ENCODE assay signal across 17 cellular contexts in the genomic region with DNA sequence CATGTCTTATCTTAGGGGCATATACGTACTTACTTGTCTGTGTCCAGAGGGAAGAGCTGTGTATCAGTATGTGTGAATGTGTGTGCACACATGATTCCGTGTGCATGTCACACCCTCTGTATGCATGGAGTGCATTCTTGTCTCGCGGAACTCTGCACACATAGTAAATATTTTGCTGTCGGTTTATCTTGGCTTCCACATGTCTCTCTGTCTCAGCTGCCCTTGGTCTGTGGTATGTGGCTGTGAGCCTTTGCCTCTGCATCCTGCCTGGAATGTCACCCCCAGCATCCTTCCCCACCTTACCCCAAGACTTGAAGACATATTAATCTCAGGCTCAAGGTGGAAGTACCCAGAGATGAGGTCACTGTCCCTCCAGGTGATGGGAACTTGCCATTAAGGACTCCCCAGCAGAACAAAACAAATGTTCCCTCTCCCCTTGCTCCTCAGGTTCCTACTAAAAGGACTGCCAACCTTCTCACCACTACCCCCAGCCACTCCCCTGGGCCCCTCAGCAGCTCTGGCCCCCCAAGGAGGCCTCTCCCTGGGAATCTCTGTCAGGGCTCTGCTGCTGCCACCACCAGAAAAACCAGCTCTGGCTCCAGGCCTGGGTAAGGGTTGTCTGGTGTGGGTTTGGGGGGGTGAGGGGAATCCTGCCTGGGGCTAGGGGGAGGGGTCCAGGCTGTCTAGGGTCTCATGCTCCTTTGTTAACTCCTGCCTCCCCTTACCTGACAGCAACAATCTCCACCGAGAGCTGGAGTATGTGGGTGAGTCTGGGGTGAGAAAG. TPM values are rescaled to one million over a fixed set of nuclear protein-coding genes. Genes with fewer than 3 reads are reported as not detected.
DNase-seq lines count a peak whose midpoint lies in the region; ATAC-seq and TF ChIP-seq lines count a peak whose summit lies in the region.
"Had no signal": no experiment of that assay in that cellular context is flagged by ENCODE, and none has a peak within 500 bp of the region (broad histone marks: within the 10 kb centered on the region; RNA-seq: fewer than 3 reads in every experiment).

No MANE protein-coding gene starts in this region.

- DNase-seq in Calu3 (no peak), SJCRH30 (peak in 1 of 2 experiments; percentile 26), esophagus squamous epithelium (lab: John Stamatoyannopoulos, UW) (no peak), nephron progenitor cell (no peak), GM10266 (ENCODE audit: extremely low spot score) (no peak), NAMALWA (ENCODE audit: low spot score) (no peak), hepatic stellate cell (ENCODE audit: low spot score) (no peak)
- DNase-seq: activated CD4-positive, alpha-beta memory T cell treated with anti-CD3 and anti-CD28 coated beads, Interleukin-2, amount 10 ng/mL, durations not matched to agents 7 days and 5 days; DND-41; NCI-H1417; NCI-H524 treated with DMSO at 0.1 percent for 48 hours; stimulated activated CD8-positive, alpha-beta memory T cell treated with anti-CD3 and anti-CD28 coated beads, Interleukin-4, amount 100 ng/mL, for 48 hours had no signal

- H3K4me1 ChIP-seq in SJCRH30, result peaks cover 30% of the 10 kb centered on the region
- peaks cover 32 to 86% (median 33%) of the 10 kb centered on the region in 3 donors for H3K4me1 ChIP-seq in esophagus squamous epithelium

- 78 to 79% methylated on average over 5 to 6 of the region's 6 CpGs for WGBS in esophagus squamous epithelium, 2 donors

- intact Hi-C loops in Calu3 (cut with micrococcal nuclease; ENCODE audit: unreplicated experiment) (loop anchor here (5.0 kb wide), 1 partner anchor 37 kb away; the partner anchor contains the start of gene USF1), esophagus squamous epithelium (cut with DNase I) (no loop called here)

- CTCF ChIA-PET in Calu3 (lab: Charles Lee), result interaction anchor here (1.1 to 1.7 kb wide), 3 partner anchors 13 to 44 kb away, joined by 3 to 4 read pairs (median 3); partner anchors contain the start of gene KLHDC9

- H3K9me3 Mint-ChIP-seq in Calu3 (ENCODE audit: low read depth, unreplicated experiment), result no peaks in the 10 kb centered on the region
- H3K9me3 Mint-ChIP-seq in nephron progenitor cell, result no peaks in the 10 kb centered on the region
- H3K9me3 Mint-ChIP-seq: activated CD4-positive, alpha-beta memory T cell treated with anti-CD3 and anti-CD28 coated beads, Interleukin-2, amount 10 ng/mL, durations not matched to agents 7 days and 5 days; central memory CD8-positive, alpha-beta T cell had no signal

- no peaks in the 10 kb centered on the region for H3K27me3 Mint-ChIP-seq in Calu3 (ENCODE audit: unreplicated experiment)
- H3K27me3 Mint-ChIP-seq in nephron progenitor cell (ENCODE audit: low read depth, poor library complexity), result peaks cover 6% of the 10 kb centered on the region
- H3K27me3 Mint-ChIP-seq: activated CD4-positive, alpha-beta memory T cell treated with anti-CD3 and anti-CD28 coated beads, Interleukin-2, amount 10 ng/mL, durations not matched to agents 7 days and 5 days; central memory CD8-positive, alpha-beta T cell had no signal

- H3K36me3 Mint-ChIP-seq in Calu3 (ENCODE audit: insufficient read depth, unreplicated experiment) (peaks cover 82% of the 10 kb centered on the region), nephron progenitor cell (ENCODE audit: low read depth) (no peaks in the 10 kb centered on the region)

- no peaks in the 10 kb centered on the region for H3K9me3 ChIP-seq in SJCRH30 (replicated peaks)
- no peaks in the 10 kb centered on the region for H3K9me3 ChIP-seq in esophagus squamous epithelium
- H3K9me3 ChIP-seq: neutrophil had no signal

- no TSS peak for BruUV-seq in Calu3 (replicated peaks; lab: Mats Ljungman, UMichigan)

- peak overlapping the region; percentile 49; the same call in 1 of the 2 replicates for H3K27ac ChIP-seq in SJCRH30
- peak overlapping the region; percentile 89 to 97 (median 94) for H3K27ac ChIP-seq in esophagus squamous epithelium
- H3K27ac ChIP-seq: neutrophil had no signal

- no peak for ATAC-seq in GM18907 (IDR thresholded peaks at IDR 0.05; ENCODE audit: unreplicated experiment)

- H3K27me3 ChIP-seq in SJCRH30 (no peaks in the 10 kb centered on the region), esophagus squamous epithelium (peaks cover 0 to 6% (median 0%) of the 10 kb centered on the region in 4 donors)
- H3K27me3 ChIP-seq: neutrophil had no signal

- peak overlapping the region; percentile 77 for H3K4me3 Mint-ChIP-seq in Calu3 (ENCODE audit: low read depth, unreplicated experiment)
- no peak overlapping the region for H3K4me3 Mint-ChIP-seq in nephron progenitor cell
- H3K4me3 Mint-ChIP-seq: activated CD4-positive, alpha-beta memory T cell treated with anti-CD3 and anti-CD28 coated beads, Interleukin-2, amount 10 ng/mL, durations not matched to agents 7 days and 5 days; B cell; central memory CD8-positive, alpha-beta T cell had no signal

- no peak for TF ChIP-seq POLR2A in esophagus squamous epithelium (IDR thresholded peaks at IDR 0.05)

- H3K27ac Mint-ChIP-seq in Calu3 (ENCODE audit: unreplicated experiment), result peak overlapping the region; percentile 25
- peak overlapping the region; percentile 11 for H3K27ac Mint-ChIP-seq in nephron progenitor cell
- H3K27ac Mint-ChIP-seq: activated CD4-positive, alpha-beta memory T cell treated with anti-CD3 and anti-CD28 coated beads, Interleukin-2, amount 10 ng/mL, durations not matched to agents 7 days and 5 days; B cell had no signal

- H3K36me3 ChIP-seq in SJCRH30, result no peaks in the 10 kb centered on the region
- peaks cover 0 to 10% (median 0%) of the 10 kb centered on the region in 3 donors for H3K36me3 ChIP-seq in esophagus squamous epithelium
- H3K36me3 ChIP-seq: neutrophil had no signal

- H3K4me3 ChIP-seq in SJCRH30 (no peak overlapping the region), esophagus squamous epithelium (peak overlapping the region; percentile 50 to 65 (median 64))

- H3K4me1 Mint-ChIP-seq in Calu3 (ENCODE audit: low read depth, unreplicated experiment) (peaks cover 97% of the 10 kb centered on the region), nephron progenitor cell (peaks cover 51% of the 10 kb centered on the region)
- H3K4me1 Mint-ChIP-seq: B cell; central memory CD8-positive, alpha-beta T cell had no signal

- TF ChIP-seq CTCF in Calu3 (IDR thresholded peaks at IDR 0.05; ENCODE audit: unreplicated experiment) (no peak), esophagus squamous epithelium (IDR thresholded peaks at IDR 0.05) (no peak), nephron progenitor cell (IDR thresholded peaks at IDR 0.05) (no peak), GM10266 (IDR thresholded peaks at IDR 0.05; ENCODE audit: control insufficient read depth, insufficient read depth, low read depth, missing control alignments) (no peak)

RNA-seq across cellular contexts. Expression of gene NECTIN4, which starts 5.0 kb away (rescaled TPM):
- 24.9 and 42.4 TPM in 2 replicates for total RNA-seq in Calu3 (2022)
- 0.04 TPM in 1 of 2 replicates, not detected in the other for total RNA-seq in SJCRH30 (2014; rRNA removed; shearing (Covaris generic))
- total RNA-seq in esophagus squamous epithelium, result 100 to 1,000 TPM in 2 of 4 donors, 10 to 100 TPM in 2; 52.7 to 161 (median 96.2) TPM
- total RNA-seq: activated CD4-positive, alpha-beta memory T cell treated with anti-CD3 and anti-CD28 coated beads, Interleukin-2, amount 10 ng/mL, durations not matched to agents 7 days and 5 days; B cell; Right ventricle myocardium superior had no signal

RNA-seq across cellular contexts. Expression of gene KLHDC9, which starts 13.8 kb away (rescaled TPM):
- total RNA-seq in Calu3 (2022), result 5.3 and 7.0 TPM in 2 replicates
- not detected in 2 replicates for total RNA-seq in SJCRH30 (2014; rRNA removed; shearing (Covaris generic))
- 1 to 10 TPM in 3 of 4 donors, under 1 TPM in 1; 0.31 to 2.7 (median 1.7) TPM for total RNA-seq in esophagus squamous epithelium

RNA-seq across cellular contexts. Expression of gene ARHGAP30, which starts 14.7 kb away (rescaled TPM):
- total RNA-seq in Calu3 (2022) (1.7 and 2.9 TPM in 2 replicates), esophagus squamous epithelium (10 to 100 TPM in 2 of 4 donors, 1 to 10 TPM in 2; 2.9 to 13.5 (median 7.4) TPM)
- total RNA-seq in SJCRH30 (2014; rRNA removed; shearing (Covaris generic)), result 0.12 and 0.23 TPM in 2 replicates

RNA-seq across cellular contexts. Expression of gene PFDN2, which starts 33.4 kb away (rescaled TPM):
- total RNA-seq in Calu3 (2022), result 121 and 129 TPM in 2 replicates
- total RNA-seq in SJCRH30 (2014; rRNA removed; shearing (Covaris generic)), result 78.2 and 78.5 TPM in 2 replicates
- total RNA-seq in esophagus squamous epithelium, result 10 to 100 TPM; 27.0 to 59.2 (median 45.3) TPM

RNA-seq across cellular contexts. Expression of gene NIT1, which starts 33.5 kb away (rescaled TPM):
- total RNA-seq in Calu3 (2022), result 49.8 and 52.9 TPM in 2 replicates
- 12.8 and 17.2 TPM in 2 replicates for total RNA-seq in SJCRH30 (2014; rRNA removed; shearing (Covaris generic))
- total RNA-seq in esophagus squamous epithelium, result 10 to 100 TPM; 16.9 to 28.6 (median 22.1) TPM

Comparison
In these comparisons a context has a peak if more than half of its experiments do, and no peak if none do; other contexts are left out.
1. RNA of gene NECTIN4, which starts 5.0 kb away (total RNA-seq): 52.7 to 161 TPM in esophagus squamous epithelium and 24.9 to 42.4 TPM in Calu3; 0.04 TPM in SJCRH30; every median in the first group is over 10 times any median in the second.